In the genomic region with DNA sequence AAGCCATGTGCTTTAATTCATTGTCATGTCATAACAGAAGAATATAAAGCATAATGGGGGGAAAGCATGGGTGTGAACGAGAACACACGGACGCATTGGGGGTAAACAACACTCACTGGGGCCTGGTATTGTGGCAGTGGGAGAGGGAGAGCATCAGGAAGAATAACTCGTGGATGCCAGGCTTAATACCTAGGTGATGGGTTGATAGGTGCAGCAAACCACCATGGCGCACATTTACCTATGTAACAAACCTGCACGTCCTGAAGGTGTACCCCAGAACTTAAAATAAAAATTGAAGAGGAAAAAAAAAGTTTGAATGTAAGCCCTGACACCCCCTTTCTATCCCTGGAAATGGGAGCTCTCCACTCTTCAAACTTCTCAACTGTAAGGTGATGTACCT, we compare ENCODE assay signal across 27 cellular contexts.
"Had no signal": no experiment of that assay in that cellular context is flagged by ENCODE, and none has a peak within 500 bp of the region (broad histone marks: within the 10 kb centered on the region; RNA-seq: fewer than 3 reads in every experiment).

No MANE protein-coding gene starts in this region.

- H3K4me3 Mint-ChIP-seq: stimulated activated memory B cell treated with anti-CD40 and anti-IgM and Interleukin-4, amounts not matched to agents 10 μg/mL and 1 μg/mL and 100 μg/mL, for 72 hours; stimulated activated naive B cell treated with anti-CD40 and anti-IgM and Interleukin-4, amounts not matched to agents 10 μg/mL and 1 μg/mL and 100 μg/mL, for 72 hours; stimulated activated naive CD8-positive, alpha-beta T cell treated with anti-CD3 and anti-CD28 coated beads, Interleukin-15, amount 100 ng/mL, for 72 hours; stimulated activated naive CD8-positive, alpha-beta T cell treated with anti-CD3 and anti-CD28 coated beads, Interleukin-15, Interleukin-2, amounts not matched to agents 100 ng/mL and 50 ng/mL, for 24 hours; type B pancreatic cell had no signal

- H3K4me3 ChIP-seq: stomach, suprapubic skin, testis, thoracic aorta, thyroid gland, tibial artery, tibial nerve, transverse colon, upper lobe of left lung, upper lobe of right lung, uterus, vagina had no signal

- H3K27ac Mint-ChIP-seq: stimulated activated memory B cell treated with anti-CD40 and anti-IgM and Interleukin-4, amounts not matched to agents 10 μg/mL and 1 μg/mL and 100 μg/mL, for 72 hours; stimulated activated naive B cell treated with anti-CD40 and anti-IgM and Interleukin-4, amounts not matched to agents 10 μg/mL and 1 μg/mL and 100 μg/mL, for 72 hours; stimulated activated naive CD8-positive, alpha-beta T cell treated with anti-CD3 and anti-CD28 coated beads, Interleukin-15, amount 100 ng/mL, for 72 hours; stimulated activated naive CD8-positive, alpha-beta T cell treated with anti-CD3 and anti-CD28 coated beads, Interleukin-15, Interleukin-2, amounts not matched to agents 100 ng/mL and 50 ng/mL, for 24 hours; type B pancreatic cell had no signal

- H3K36me3 ChIP-seq: stomach, suprapubic skin, thoracic aorta, thyroid gland, tibial artery, tibial nerve, transverse colon, upper lobe of left lung, upper lobe of right lung, uterus, vagina had no signal

- H3K36me3 Mint-ChIP-seq: stimulated activated memory B cell treated with anti-CD40 and anti-IgM and Interleukin-4, amounts not matched to agents 10 μg/mL and 1 μg/mL and 100 μg/mL, for 72 hours; stimulated activated naive B cell treated with anti-CD40 and anti-IgM and Interleukin-4, amounts not matched to agents 10 μg/mL and 1 μg/mL and 100 μg/mL, for 72 hours; type B pancreatic cell had no signal

- H3K9me3 ChIP-seq: stomach, suprapubic skin, testis, thoracic aorta, thyroid gland, tibial artery, tibial nerve, transverse colon, upper lobe of left lung, upper lobe of right lung, uterus, vagina had no signal

- ATAC-seq: stimulated activated memory B cell treated with anti-CD40 and anti-IgM and Interleukin-4, amounts not matched to agents 10 μg/mL and 1 μg/mL and 100 μg/mL, for 72 hours; stimulated activated naive B cell treated with anti-CD40 and anti-IgM and Interleukin-4, amounts not matched to agents 10 μg/mL and 1 μg/mL and 100 μg/mL, for 72 hours; stimulated activated naive CD8-positive, alpha-beta T cell treated with anti-CD3 and anti-CD28 coated beads, Interleukin-15, amount 100 ng/mL, for 72 hours; stimulated activated naive CD8-positive, alpha-beta T cell treated with anti-CD3 and anti-CD28 coated beads, Interleukin-15, Interleukin-2, amounts not matched to agents 100 U/mL and 50 U/mL, for 24 hours; upper lobe of right lung had no signal

- H3K4me1 Mint-ChIP-seq: stimulated activated memory B cell treated with anti-CD40 and anti-IgM and Interleukin-4, amounts not matched to agents 10 μg/mL and 1 μg/mL and 100 μg/mL, for 72 hours; stimulated activated naive B cell treated with anti-CD40 and anti-IgM and Interleukin-4, amounts not matched to agents 10 μg/mL and 1 μg/mL and 100 μg/mL, for 72 hours; stimulated activated naive CD8-positive, alpha-beta T cell treated with anti-CD3 and anti-CD28 coated beads, Interleukin-15, amount 100 ng/mL, for 72 hours had no signal

- H3K27ac ChIP-seq: stomach, suprapubic skin, testis, thoracic aorta, thyroid gland, tibial artery, tibial nerve, transverse colon, upper lobe of left lung, upper lobe of right lung, uterus, vagina had no signal

- H3K4me1 ChIP-seq: stomach, suprapubic skin, testis, thyroid gland, tibial artery, tibial nerve, transverse colon, upper lobe of left lung, upper lobe of right lung, uterus, vagina had no signal

- H3K9me3 Mint-ChIP-seq: stimulated activated naive B cell treated with anti-CD40 and anti-IgM and Interleukin-4, amounts not matched to agents 10 μg/mL and 1 μg/mL and 100 μg/mL, for 72 hours; stimulated activated naive CD8-positive, alpha-beta T cell treated with anti-CD3 and anti-CD28 coated beads, Interleukin-15, amount 100 ng/mL, for 72 hours; stimulated activated naive CD8-positive, alpha-beta T cell treated with anti-CD3 and anti-CD28 coated beads, Interleukin-15, Interleukin-2, amounts not matched to agents 100 ng/mL and 50 ng/mL, for 24 hours; type B pancreatic cell had no signal

- DNase-seq: stimulated activated CD4-positive, alpha-beta T cell treated with anti-CD3 and anti-CD28 coated beads, Interleukin-2, amount 100 ng/mL, for 48 hours; stimulated activated CD4-positive, alpha-beta T cell treated with anti-CD3 and anti-CD28 coated beads, Interleukin-4, amount 100 ng/mL, for 1 hour; stimulated activated CD4-positive, alpha-beta T cell treated with anti-CD3 and anti-CD28 coated beads, Interleukin-4, amount 100 ng/mL, for 24 hours; stimulated activated CD4-positive, alpha-beta T cell treated with anti-CD3 and anti-CD28 coated beads, Interleukin-4, amount 100 ng/mL, for 4 hours; stimulated activated CD8-positive, alpha-beta memory T cell treated with anti-CD3 and anti-CD28 coated beads, Interleukin-4, amount 100 ng/mL, for 48 hours; stimulated activated naive B cell treated with anti-CD40 and anti-IgM and Interleukin-4, amounts not matched to agents 10 μg/mL and 1 μg/mL and 100 μg/mL, for 72 hours; stimulated activated naive CD4-positive, alpha-beta T cell; stimulated activated naive CD4-positive, alpha-beta T cell treated with Interleukin-2 at 50 U/mL for 16 hours; stimulated activated naive CD8-positive, alpha-beta T cell treated with anti-CD3 and anti-CD28 coated beads, Interleukin-15, amount 100 ng/mL, for 72 hours; stimulated activated naive CD8-positive, alpha-beta T cell treated with anti-CD3 and anti-CD28 coated beads, Interleukin-15, Interleukin-2, amounts not matched to agents 100 U/mL and 50 U/mL, for 24 hours; stomach; substantia nigra; testis; thyroid gland; tibial artery; transverse colon; trophoblast cell; upper lobe of left lung; upper lobe of right lung; uterus had no signal
